Comparison of ENCODE assay signal across 9 cellular contexts in the genomic region with DNA sequence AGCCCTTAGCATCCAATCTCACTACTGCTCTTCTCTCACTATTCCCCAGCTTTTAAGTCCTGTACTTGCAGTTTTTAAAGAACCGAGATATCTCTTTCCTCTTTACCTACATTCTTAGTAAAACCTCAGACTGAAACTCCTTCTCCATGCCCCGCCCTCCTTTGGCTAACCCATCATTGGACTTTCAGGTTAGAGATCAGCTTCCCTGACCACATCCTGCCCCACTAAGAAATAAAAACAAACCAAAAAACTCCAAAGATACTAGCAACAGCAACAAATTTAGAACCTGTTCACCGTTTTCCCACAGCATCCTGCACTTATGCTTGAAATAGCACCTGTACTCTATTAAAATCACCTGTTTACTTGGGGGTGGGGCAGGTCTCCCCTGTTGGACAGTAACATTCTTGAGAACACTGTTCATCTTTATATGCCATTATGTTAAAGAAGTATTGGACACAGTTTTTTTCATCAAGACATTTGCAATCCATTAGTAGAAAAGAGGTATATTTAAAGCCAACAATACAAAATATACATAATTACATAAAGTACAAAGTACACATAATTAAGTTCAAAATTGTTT.
DNase-seq lines count a peak whose midpoint lies in the region; ATAC-seq and FAIRE-seq lines count a peak whose summit lies in the region.
"Had no signal": no experiment of that assay in that cellular context is flagged by ENCODE, and none has a peak within 500 bp of the region (broad histone marks: within the 10 kb centered on the region; RNA-seq: fewer than 3 reads in every experiment).

No MANE protein-coding gene starts in this region.

- ATAC-seq in GM18498 (IDR thresholded peaks at IDR 0.05; ENCODE audit: unreplicated experiment) (peak; percentile 59), GM21825 (IDR thresholded peaks at IDR 0.05; ENCODE audit: unreplicated experiment) (peak; percentile 87)

- DNase-seq in T-helper 22 cell (ENCODE audit: low read depth): peak; percentile 37
- DNase-seq in central memory CD4-positive, alpha-beta T cell: peak; percentile 77
- no peak for DNase-seq in urothelium cell line (ENCODE audit: low spot score)
- no peak for DNase-seq in foreskin melanocyte
- DNase-seq in NOMO-1 treated with dmso at 0.1 percent for 144 hours (lab: John Stamatoyannopoulos, UW; ENCODE audit: unreplicated experiment): no peak
- no peak for DNase-seq in LoVo (ENCODE audit: low spot score)
- DNase-seq: NCI-H1105 treated with DMSO at 0.1 percent for 48 hours had no signal

- no peak for FAIRE-seq in urothelium cell line (lab: Jason Lieb, UNC)

Comparison
In these comparisons a context has a peak if more than half of its experiments do, and no peak if none do; other contexts are left out.
1. DNase-seq: peak in T-helper 22 cell (single experiment) and central memory CD4-positive, alpha-beta T cell (single experiment); none in urothelium cell line (single experiment), foreskin melanocyte (single experiment), NOMO-1 treated with dmso at 0.1 percent for 144 hours (single experiment) and LoVo (single experiment).